In genomic region chr10:89327803-89328441, GRCh38 we compare ENCODE assay signal across 8 cellular contexts. TPM values are rescaled to one million over a fixed set of nuclear protein-coding genes. Genes with fewer than 3 reads are reported as not detected.
DNase-seq lines count a peak whose midpoint lies in the region; ATAC-seq and TF ChIP-seq lines count a peak whose summit lies in the region.

Gene IFIT3, plus strand, starts transcription at chr10:89327997. Its CDS starts 77 bp downstream, at chr10:89328074.

- no peaks in the 10 kb centered on the region for H3K79me2 ChIP-seq in mesendoderm (ENCODE audit: control insufficient read depth, insufficient read depth, low read length)

- WGBS in mesendoderm (ENCODE audit: extremely low coverage, insufficient coverage, low lambda C conversion rate): no CpG with 5 or more reads among the region's 7 CpGs
- 2 to 6% methylated on average over 7 of the region's 7 CpGs for WGBS in testis, 2 donors

- no peak within 1 kb of the TSS for H2AK5ac ChIP-seq in mesendoderm (ENCODE audit: low read length)

- H3K56ac ChIP-seq in mesendoderm (ENCODE audit: low read length): peak within 1 kb of the TSS; percentile 73

- no peaks in the 10 kb centered on the region for H3K79me1 ChIP-seq in mesendoderm (ENCODE audit: low read length)

- no peaks in the 10 kb centered on the region for H3K27me3 ChIP-seq in HUES6 (ENCODE audit: control insufficient read depth, insufficient read depth, low read length)
- no peaks in the 10 kb centered on the region for H3K27me3 ChIP-seq in mesendoderm (ENCODE audit: insufficient read depth, low read length, poor library complexity)
- H3K27me3 ChIP-seq in testis: no peaks in the 10 kb centered on the region

- H3K9ac ChIP-seq in HUES6 (ENCODE audit: low read length) (peak within 1 kb of the TSS; percentile 43), mesendoderm (ENCODE audit: low read length) (peak within 1 kb of the TSS; percentile 41)

- intact Hi-C loops in testis (cut with DNase I; ENCODE audit: low total_unique reads): no loop called here

- peak within 1 kb of the TSS; percentile 70 for H2BK5ac ChIP-seq in mesendoderm (ENCODE audit: low read length)

- no peak for ATAC-seq in HG02852 (IDR thresholded peaks at IDR 0.05; ENCODE audit: unreplicated experiment)

- H3K27me3 Mint-ChIP-seq in T-helper 2 cell treated with Interferon-gamma antibody and Interleukin-4, amounts not matched to agents 5 μg/mL and 100 μg/mL, for 36 hours (ENCODE audit: low read depth): peaks cover 57% of the 10 kb centered on the region
- peaks cover 2% of the 10 kb centered on the region for H3K27me3 Mint-ChIP-seq in endothelial cell (ENCODE audit: unreplicated experiment)

- peaks cover 36% of the 10 kb centered on the region for H3K4me1 ChIP-seq in HUES6 (ENCODE audit: control insufficient read depth, insufficient read depth, low read length)
- peaks cover 15% of the 10 kb centered on the region for H3K4me1 ChIP-seq in mesendoderm (ENCODE audit: control insufficient read depth, low read depth, low read length)
- no peaks in the 10 kb centered on the region for H3K4me1 ChIP-seq in testis

- H2BK15ac ChIP-seq in mesendoderm (replicated peaks; ENCODE audit: low read depth): no peak within 1 kb of the TSS

- TF ChIP-seq CTCF in endothelial cell (IDR thresholded peaks at IDR 0.05; ENCODE audit: unreplicated experiment) (no peak), testis (IDR thresholded peaks at IDR 0.05) (no peak)

- peak within 1 kb of the TSS; percentile 65 for H2BK120ac ChIP-seq in mesendoderm (ENCODE audit: low read depth, low read length)

- H3K18ac ChIP-seq in mesendoderm (ENCODE audit: low read length): peak within 1 kb of the TSS; percentile 94

- peak within 1 kb of the TSS; percentile 85 for H3K27ac Mint-ChIP-seq in T-helper 2 cell treated with Interferon-gamma antibody and Interleukin-4, amounts not matched to agents 5 μg/mL and 100 μg/mL, for 36 hours
- peak within 1 kb of the TSS; percentile 100 for H3K27ac Mint-ChIP-seq in endothelial cell (ENCODE audit: unreplicated experiment)

- no peak for TF ChIP-seq POLR2A in testis (IDR thresholded peaks at IDR 0.05)

- H3K36me3 ChIP-seq in HUES6 (ENCODE audit: control insufficient read depth, insufficient read depth, low read length): no peaks in the 10 kb centered on the region
- H3K36me3 ChIP-seq in mesendoderm (ENCODE audit: control insufficient read depth, insufficient read depth, low read length): no peaks in the 10 kb centered on the region
- H3K36me3 ChIP-seq in testis (ENCODE audit: low read depth, missing control alignments): no peaks in the 10 kb centered on the region

- H4K8ac ChIP-seq in mesendoderm (ENCODE audit: low read depth, low read length): peak within 1 kb of the TSS; percentile 84

- H3K36me3 Mint-ChIP-seq in T-helper 2 cell treated with Interferon-gamma antibody and Interleukin-4, amounts not matched to agents 5 μg/mL and 100 μg/mL, for 36 hours (ENCODE audit: low read depth): peaks cover 6% of the 10 kb centered on the region
- H3K36me3 Mint-ChIP-seq in endothelial cell (ENCODE audit: low read depth, unreplicated experiment): no peaks in the 10 kb centered on the region

- peak within 1 kb of the TSS; percentile 70 for H3K4ac ChIP-seq in mesendoderm (ENCODE audit: low read depth, low read length)

- peak within 1 kb of the TSS; percentile 88 for H3K27ac ChIP-seq in HUES6 (ENCODE audit: low read depth, low read length)
- H3K27ac ChIP-seq in mesendoderm (ENCODE audit: low read depth, low read length): peak within 1 kb of the TSS; percentile 83
- peak within 1 kb of the TSS; percentile 84 to 89 for H3K27ac ChIP-seq in testis

- H3K23ac ChIP-seq in mesendoderm (ENCODE audit: low read length): no peak within 1 kb of the TSS

- H3K4me3 ChIP-seq in HUES6 (ENCODE audit: low read depth, low read length) (no peak within 1 kb of the TSS), mesendoderm (ENCODE audit: low read length) (no peak within 1 kb of the TSS), testis (peak within 1 kb of the TSS; percentile 41 to 60)

- peaks cover 8% of the 10 kb centered on the region for H3K9me3 Mint-ChIP-seq in T-helper 2 cell treated with Interferon-gamma antibody and Interleukin-4, amounts not matched to agents 5 μg/mL and 100 μg/mL, for 36 hours
- H3K9me3 Mint-ChIP-seq in endothelial cell (ENCODE audit: unreplicated experiment): no peaks in the 10 kb centered on the region

- peaks cover 32% of the 10 kb centered on the region for H3K4me1 Mint-ChIP-seq in T-helper 2 cell treated with Interferon-gamma antibody and Interleukin-4, amounts not matched to agents 5 μg/mL and 100 μg/mL, for 36 hours (ENCODE audit: low read depth)
- peaks cover 56% of the 10 kb centered on the region for H3K4me1 Mint-ChIP-seq in endothelial cell (ENCODE audit: unreplicated experiment)

- no peak within 1 kb of the TSS for H3K4me2 ChIP-seq in mesendoderm (ENCODE audit: low read length)

- peak; percentile 26 for DNase-seq in NK-92 treated with Interleukin-12 subunit alpha and Interleukin-12 subunit beta, amount 100 ng/mL, for 24 hours (lab: John Stamatoyannopoulos, UW)
- no peak for DNase-seq in NK-92 (lab: John Stamatoyannopoulos, UW; ENCODE audit: unreplicated experiment)
- DNase-seq in T-helper 2 cell treated with Interferon-gamma antibody and Interleukin-4, amounts not matched to agents 5 μg/mL and 100 μg/mL, for 36 hours (ENCODE audit: low spot score): no peak
- DNase-seq in endothelial cell (ENCODE audit: low spot score): peak; percentile 60
- DNase-seq in mesendoderm: peak; percentile 72
- DNase-seq in testis: peak; percentile 73

- peak within 1 kb of the TSS; percentile 92 for H3K4me3 Mint-ChIP-seq in T-helper 2 cell treated with Interferon-gamma antibody and Interleukin-4, amounts not matched to agents 5 μg/mL and 100 μg/mL, for 36 hours
- peak within 1 kb of the TSS; percentile 82 for H3K4me3 Mint-ChIP-seq in endothelial cell (ENCODE audit: unreplicated experiment)

- H3K9me3 ChIP-seq in HUES6 (ENCODE audit: control insufficient read depth, insufficient read depth, low read depth, low read length) (no peaks in the 10 kb centered on the region; the same call in 1 of the 2 replicates), testis (no peaks in the 10 kb centered on the region)

- H4K5ac ChIP-seq in mesendoderm (ENCODE audit: low read length): peak within 1 kb of the TSS; percentile 60

RNA-seq across cellular contexts. Expression of gene IFIT3, which starts in this region (rescaled TPM):
- 16.8 TPM for total RNA-seq in endothelial cell (ENCODE audit: unreplicated experiment)
- 5.0 TPM for polyA plus RNA-seq in mesendoderm (2013, experiment 1 of 2)
- 4.9 TPM for polyA plus RNA-seq in mesendoderm (2013, experiment 2 of 2)
- total RNA-seq in testis: 1 to 10 TPM; 5.4 to 6.9 TPM
- 10.6 TPM for polyA plus RNA-seq in testis (ENCODE audit: insufficient read depth, low read depth, low replicate concordance)

Comparison
In these comparisons a context has a peak if more than half of its experiments do, and no peak if none do; other contexts are left out.
1. DNase-seq: peak in NK-92 treated with Interleukin-12 subunit alpha and Interleukin-12 subunit beta, amount 100 ng/mL, for 24 hours (single experiment), endothelial cell (single experiment), mesendoderm (single experiment) and testis (single experiment); none in NK-92 (single experiment) and T-helper 2 cell treated with Interferon-gamma antibody and Interleukin-4, amounts not matched to agents 5 μg/mL and 100 μg/mL, for 36 hours (single experiment).
2. H3K4me3 ChIP-seq: peak in testis (2 of 2); none in HUES6 (single experiment) and mesendoderm (single experiment).
3. Peak in every context shown above with its lines, with median percentiles within 50 percentile points of each other: H3K27ac ChIP-seq.